In genomic region chr1:169546087-169546995, GRCh38 we compare ENCODE assay signal across 1 cellular context.
TF ChIP-seq lines count a peak whose summit lies in the region.

No MANE protein-coding gene starts in this region.

TF ChIP-seq in K562, 482 proteins besides CTCF, POLR2A, EP300 and RAD21 (continued from another document):
- peak; percentile 90 for TF ChIP-seq DEAF1 (CRISPR knock-in tag; IDR thresholded peaks at IDR 0.05)
- peak; percentile 22; the same call in 1 of the 2 replicates for TF ChIP-seq ATF3 (IDR thresholded peaks at IDR 0.05)
- no peak for TF ChIP-seq ATF3 (CRISPR knock-in tag; conservative IDR thresholded peaks at IDR 0.05)
- TF ChIP-seq RB1 (IDR thresholded peaks at IDR 0.05; ENCODE audit: low read depth) = peak; percentile 26; the same call in 1 of the 2 replicates
- peak; percentile 24; the same call in 1 of the 2 replicates for TF ChIP-seq JUND (IDR thresholded peaks at IDR 0.05; ENCODE audit: borderline replicate concordance, low read depth, low read length)
- no peak for TF ChIP-seq JUND (tag; IDR thresholded peaks at IDR 0.05; ENCODE audit: borderline replicate concordance, low read depth, low read length)
- no peak for TF ChIP-seq ZNF407 (IDR thresholded peaks at IDR 0.05; ENCODE audit: low read depth)
- TF ChIP-seq RCOR1 (IDR thresholded peaks at IDR 0.05; ENCODE audit: borderline replicate concordance in 1 of 2, low read depth in 2 of 2, low read length in 2 of 2) = peak in 1 of 2 experiments; percentile 16; a peak in 1 of 4 replicates
- TF ChIP-seq ZFP36 (IDR thresholded peaks at IDR 0.05; ENCODE audit: low read depth, low read length, partially characterized antibody) = no peak
